In the genomic region with DNA sequence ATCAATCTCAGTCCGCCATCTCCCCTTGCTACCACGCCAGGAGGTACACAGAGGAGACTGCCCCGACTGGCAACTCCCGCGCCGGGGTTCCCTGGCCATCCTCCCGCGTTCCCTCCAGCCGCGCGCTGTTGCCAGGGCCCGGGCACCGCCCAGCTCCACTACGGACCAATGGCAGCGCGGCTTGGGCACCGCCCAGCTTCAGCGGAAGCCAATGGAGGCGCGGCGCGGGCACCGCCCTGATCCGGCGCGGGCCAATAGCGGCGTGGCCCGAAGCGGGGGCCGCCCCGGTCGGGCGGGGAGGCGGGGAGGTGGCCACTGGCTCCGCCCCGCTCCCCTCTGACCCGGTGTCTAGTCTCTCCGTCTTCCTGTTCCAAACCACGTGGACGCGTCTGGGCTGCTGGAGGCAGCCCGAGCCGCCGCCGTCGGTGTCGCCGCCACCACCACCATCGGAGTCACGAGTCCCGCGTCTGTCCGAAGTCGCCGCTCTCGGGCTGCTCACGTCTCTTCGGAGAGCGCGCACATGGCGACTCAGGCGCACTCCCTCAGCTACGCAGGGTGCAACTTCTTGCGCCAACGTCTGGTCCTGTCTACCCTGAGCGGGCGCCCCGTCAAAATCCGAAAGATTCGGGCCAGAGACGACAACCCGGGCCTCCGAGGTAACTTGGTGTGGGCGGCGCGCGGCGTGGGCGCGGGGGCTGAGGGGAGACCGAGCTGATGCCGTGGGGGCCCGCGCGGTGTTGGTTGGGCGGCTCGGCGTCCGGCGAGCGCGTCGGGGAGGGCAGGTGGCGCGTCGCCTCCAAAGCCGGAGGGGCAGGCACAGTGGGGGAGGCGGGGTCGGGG, we compare ENCODE assay signal across 8 cellular contexts. TPM values are rescaled to one million over a fixed set of nuclear protein-coding genes. Genes with fewer than 3 reads are reported as not detected.
DNase-seq lines count a peak whose midpoint lies in the region; ATAC-seq and TF ChIP-seq lines count a peak whose summit lies in the region.

A gene with protein sequence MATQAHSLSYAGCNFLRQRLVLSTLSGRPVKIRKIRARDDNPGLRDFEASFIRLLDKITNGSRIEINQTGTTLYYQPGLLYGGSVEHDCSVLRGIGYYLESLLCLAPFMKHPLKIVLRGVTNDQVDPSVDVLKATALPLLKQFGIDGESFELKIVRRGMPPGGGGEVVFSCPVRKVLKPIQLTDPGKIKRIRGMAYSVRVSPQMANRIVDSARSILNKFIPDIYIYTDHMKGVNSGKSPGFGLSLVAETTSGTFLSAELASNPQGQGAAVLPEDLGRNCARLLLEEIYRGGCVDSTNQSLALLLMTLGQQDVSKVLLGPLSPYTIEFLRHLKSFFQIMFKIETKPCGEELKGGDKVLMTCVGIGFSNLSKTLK (plus strand): TSS at position 373 of the 840 bp plus-strand sequence. CDS start 148 bp downstream, at position 521.

- no peaks in the 10 kb centered on the region for H3K9me3 Mint-ChIP-seq in effector memory CD8-positive, alpha-beta T cell
- H3K9me3 Mint-ChIP-seq in memory B cell, result no peaks in the 10 kb centered on the region

- TF ChIP-seq CTCF in GM20000 (IDR thresholded peaks at IDR 0.05; ENCODE audit: extremely low read depth, missing control alignments), result no peak

- peak; percentile 89 for ATAC-seq in effector memory CD8-positive, alpha-beta T cell (replicated peaks)
- ATAC-seq in memory B cell (ENCODE audit: low read depth), result peak; percentile 89

- no peaks in the 10 kb centered on the region for H3K27me3 Mint-ChIP-seq in effector memory CD8-positive, alpha-beta T cell
- peaks cover 1% of the 10 kb centered on the region for H3K27me3 Mint-ChIP-seq in memory B cell

- H3K4me3 Mint-ChIP-seq in effector memory CD8-positive, alpha-beta T cell, result peak within 1 kb of the TSS; percentile 93 to 94
- peak within 1 kb of the TSS; percentile 96 for H3K4me3 Mint-ChIP-seq in memory B cell

- H3K4me1 Mint-ChIP-seq in effector memory CD8-positive, alpha-beta T cell (ENCODE audit: low read depth in 2 of 2), result peaks cover 20 to 36% of the 10 kb centered on the region in 2 donors
- peaks cover 30% of the 10 kb centered on the region for H3K4me1 Mint-ChIP-seq in memory B cell

- DNase-seq in CMK (ENCODE audit: low read depth) (peak; percentile 60), GM20000 (ENCODE audit: low spot score) (peak; percentile 99), HT-29 (ENCODE audit: low spot score) (peak; percentile 97), NOMO-1 (lab: John Stamatoyannopoulos, UW; ENCODE audit: unreplicated experiment in 2 of 2) (peak; percentile 86 to 90), memory B cell (ENCODE audit: low spot score in 2 of 2) (peak; percentile 94 to 97)
- DNase-seq in activated CD8-positive, alpha-beta memory T cell treated with anti-CD3 and anti-CD28 coated beads for 4 hours (ENCODE audit: low read depth in 2 of 2), result peak; percentile 88 to 92
- DNase-seq in effector memory CD8-positive, alpha-beta T cell, result peak; percentile 96 to 98 (median 96)
- DNase-seq in stimulated activated CD8-positive, alpha-beta memory T cell treated with anti-CD3 and anti-CD28 coated beads, Interleukin-12 subunit alpha, Interleukin-12 subunit beta, amount 100 ng/mL, for 24 hours (ENCODE audit: extremely low read depth), result peak; percentile 86

- peak within 1 kb of the TSS; percentile 93 to 99 for H3K27ac Mint-ChIP-seq in effector memory CD8-positive, alpha-beta T cell
- peak within 1 kb of the TSS; percentile 88 for H3K27ac Mint-ChIP-seq in memory B cell

- H3K36me3 Mint-ChIP-seq in effector memory CD8-positive, alpha-beta T cell (ENCODE audit: insufficient read depth), result peaks cover 8% of the 10 kb centered on the region
- H3K36me3 Mint-ChIP-seq in memory B cell, result no peaks in the 10 kb centered on the region

RNA-seq across cellular contexts. Expression of the gene that starts here (rescaled TPM):
- 35.1 and 51.7 TPM in 2 replicates for total RNA-seq in HT-29 (2014; rRNA removed; shearing (Covaris generic))

Comparison
In these comparisons a context has a peak if more than half of its experiments do, and no peak if none do; other contexts are left out.
1. Peak in every context shown above with its lines: DNase-seq and ATAC-seq.